Comparison of ENCODE assay signal across 6 cellular contexts in the genomic region with DNA sequence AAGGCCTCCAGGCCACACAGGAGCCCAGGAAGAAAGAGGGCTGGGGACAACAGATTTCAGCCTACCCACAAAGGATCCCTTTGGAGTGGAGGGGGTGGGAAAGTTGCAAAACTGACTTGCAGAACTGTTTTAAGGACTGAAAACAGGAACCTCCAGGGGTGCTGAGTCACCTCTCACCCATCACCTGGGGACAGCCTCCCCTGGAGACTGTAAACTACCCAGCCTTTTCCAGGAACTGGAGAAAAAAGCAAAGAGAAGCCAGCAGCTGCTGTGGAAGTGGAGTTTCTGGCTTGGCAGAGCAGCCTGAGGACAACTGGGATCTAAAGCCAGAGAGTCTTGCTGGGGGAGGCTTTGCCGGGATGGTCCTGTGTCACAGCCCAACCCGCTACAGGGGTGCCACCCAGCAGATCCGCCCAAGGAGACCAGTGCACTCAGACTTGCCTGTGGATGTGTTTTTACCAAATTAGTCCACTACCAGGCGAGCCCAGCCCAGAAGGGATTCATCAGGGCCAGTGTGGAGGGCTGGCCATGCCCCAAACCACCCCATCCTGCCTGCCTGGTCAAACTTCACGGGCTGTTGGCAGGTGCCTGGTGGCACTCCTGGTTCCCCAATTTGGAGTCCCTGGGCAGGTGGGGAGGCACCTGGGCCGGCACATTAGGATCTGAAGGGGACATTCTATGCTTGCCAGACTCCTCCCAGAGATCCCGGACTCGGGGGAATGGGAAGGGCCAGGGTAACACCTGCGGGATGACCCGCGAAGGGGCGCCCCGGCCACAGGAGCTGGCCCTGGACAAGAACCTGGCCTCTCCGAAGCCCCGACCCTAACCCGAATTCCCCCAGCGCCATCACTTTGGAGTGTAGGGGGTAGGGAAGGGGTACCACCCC. TPM values are rescaled to one million over a fixed set of nuclear protein-coding genes. Genes with fewer than 3 reads are reported as not detected.
DNase-seq lines count a peak whose midpoint lies in the region; ATAC-seq and TF ChIP-seq lines count a peak whose summit lies in the region.

No MANE protein-coding gene starts in this region.

- H3K27ac ChIP-seq in CD4-positive, CD25-positive, alpha-beta regulatory T cell (ENCODE audit: insufficient read depth, low read length, poor library complexity, severe bottlenecking): no peak overlapping the region
- H3K27ac ChIP-seq in RWPE2 (ENCODE audit: poor library complexity, severe bottlenecking): peak overlapping the region; percentile 12
- H3K27ac ChIP-seq in urinary bladder (ENCODE audit: low read depth): no peak overlapping the region

- H3K4me1 ChIP-seq in CD4-positive, CD25-positive, alpha-beta regulatory T cell (ENCODE audit: control insufficient read depth, insufficient read depth, low read length, poor library complexity, severe bottlenecking): peaks cover 23% of the 10 kb centered on the region
- H3K4me1 ChIP-seq in RWPE2 (ENCODE audit: insufficient read depth, poor library complexity, severe bottlenecking) (peaks cover 10% of the 10 kb centered on the region), urinary bladder (ENCODE audit: insufficient read depth) (no peaks in the 10 kb centered on the region)

- no peaks in the 10 kb centered on the region for H3K9me3 ChIP-seq in CD4-positive, CD25-positive, alpha-beta regulatory T cell (ENCODE audit: control insufficient read depth in 2 of 2, low read length in 2 of 2)
- no peaks in the 10 kb centered on the region for H3K9me3 ChIP-seq in RWPE2 (ENCODE audit: severe bottlenecking)

- peaks cover under 1% of the 10 kb centered on the region for H3K36me3 Mint-ChIP-seq in CD4-positive, CD25-positive, alpha-beta regulatory T cell

- no peak for TF ChIP-seq CTCF in RWPE2 (IDR thresholded peaks at IDR 0.05; ENCODE audit: poor library complexity, severe bottlenecking)

- peak overlapping the region; percentile 85 to 96 (median 88) for H3K4me3 Mint-ChIP-seq in CD4-positive, CD25-positive, alpha-beta regulatory T cell

- 18% methylated on average over 17 of the region's 17 CpGs for WGBS in urinary bladder

- no peaks in the 10 kb centered on the region for H3K27me3 ChIP-seq in CD4-positive, CD25-positive, alpha-beta regulatory T cell (ENCODE audit: control insufficient read depth, insufficient read depth, low read length)
- no peaks in the 10 kb centered on the region for H3K27me3 ChIP-seq in RWPE2 (ENCODE audit: insufficient read depth, poor library complexity, severe bottlenecking)

- H3K4me3 ChIP-seq in CD4-positive, CD25-positive, alpha-beta regulatory T cell (ENCODE audit: low read depth, low read length): peak overlapping the region; percentile 37
- H3K4me3 ChIP-seq in RWPE2 (ENCODE audit: severe bottlenecking) (peak overlapping the region; percentile 85), urinary bladder (ENCODE audit: low read depth, low read length) (peak overlapping the region; percentile 74)

- peak in 1 of 3 donors; percentile 61 for DNase-seq in CD4-positive, CD25-positive, alpha-beta regulatory T cell
- DNase-seq in RWPE2 (ENCODE audit: low spot score) (peak; percentile 57), hepatic stellate cell (ENCODE audit: low spot score) (peak; percentile 45), GOT3 (lab: John Stamatoyannopoulos, UW) (no peak), NCI-H1930 (lab: John Stamatoyannopoulos, UW) (no peak)

- H3K9me3 Mint-ChIP-seq in CD4-positive, CD25-positive, alpha-beta regulatory T cell: no peaks in the 10 kb centered on the region

- no peak for ATAC-seq in CD4-positive, CD25-positive, alpha-beta regulatory T cell (ENCODE audit: low read depth in 2 of 2)
- ATAC-seq in RWPE2 (ENCODE audit: low read depth): no peak

- H3K4me1 Mint-ChIP-seq in CD4-positive, CD25-positive, alpha-beta regulatory T cell: peaks cover 0 to 29% (median 9%) of the 10 kb centered on the region in 4 donors

- H3K36me3 ChIP-seq in CD4-positive, CD25-positive, alpha-beta regulatory T cell (ENCODE audit: control insufficient read depth, insufficient read depth, low read length): peaks cover 8% of the 10 kb centered on the region
- peaks cover 6% of the 10 kb centered on the region; the same call in 1 of the 2 replicates for H3K36me3 ChIP-seq in RWPE2 (ENCODE audit: low read depth)
- H3K36me3 ChIP-seq in urinary bladder (ENCODE audit: insufficient read depth): peaks cover 5% of the 10 kb centered on the region

- no peak overlapping the region for H3K27ac Mint-ChIP-seq in CD4-positive, CD25-positive, alpha-beta regulatory T cell

- no peaks in the 10 kb centered on the region for H3K27me3 Mint-ChIP-seq in CD4-positive, CD25-positive, alpha-beta regulatory T cell

RNA-seq across cellular contexts. Expression of a gene that starts 0.8 kb away (rescaled TPM):
- 8.3 TPM for total RNA-seq in CD4-positive, CD25-positive, alpha-beta regulatory T cell
- polyA plus RNA-seq in CD4-positive, CD25-positive, alpha-beta regulatory T cell: 10 to 100 TPM; 25.0 to 50.9 (median 32.8) TPM
- total RNA-seq in urinary bladder: 4.0 TPM
- polyA plus RNA-seq in urinary bladder: 107 TPM

RNA-seq across cellular contexts. Expression of a gene that starts 12.3 kb away (rescaled TPM):
- not detected for total RNA-seq in CD4-positive, CD25-positive, alpha-beta regulatory T cell
- polyA plus RNA-seq in CD4-positive, CD25-positive, alpha-beta regulatory T cell: not detected
- 1.2 TPM for total RNA-seq in urinary bladder
- polyA plus RNA-seq in urinary bladder: not detected

RNA-seq across cellular contexts. Expression of a gene that starts 17.2 kb away (rescaled TPM):
- total RNA-seq in CD4-positive, CD25-positive, alpha-beta regulatory T cell: 65.1 TPM
- 100 to 1,000 TPM; 192 to 288 (median 204) TPM for polyA plus RNA-seq in CD4-positive, CD25-positive, alpha-beta regulatory T cell
- 71.2 TPM for total RNA-seq in urinary bladder
- 308 TPM for polyA plus RNA-seq in urinary bladder

RNA-seq across cellular contexts. Expression of a gene that starts 22.5 kb away (rescaled TPM):
- total RNA-seq in CD4-positive, CD25-positive, alpha-beta regulatory T cell: 2,223 TPM
- 1,000 to 10,000 TPM; 4,615 to 6,441 (median 5,598) TPM for polyA plus RNA-seq in CD4-positive, CD25-positive, alpha-beta regulatory T cell
- 888 TPM for total RNA-seq in urinary bladder
- 3,347 TPM for polyA plus RNA-seq in urinary bladder

RNA-seq across cellular contexts. Expression of a gene that starts 24.0 kb away (rescaled TPM):
- not detected for total RNA-seq in CD4-positive, CD25-positive, alpha-beta regulatory T cell
- not detected for polyA plus RNA-seq in CD4-positive, CD25-positive, alpha-beta regulatory T cell
- total RNA-seq in urinary bladder: 1.8 TPM
- 1.6 TPM for polyA plus RNA-seq in urinary bladder

Comparison
In these comparisons a context has a peak if more than half of its experiments do, and no peak if none do; other contexts are left out.
1. DNase-seq: peak in RWPE2 (single experiment) and hepatic stellate cell (single experiment); none in GOT3 (single experiment) and NCI-H1930 (0 of 2).
2. Peak in every context shown above with its lines, with median percentiles within 50 percentile points of each other: H3K4me3 ChIP-seq.